ENCODE assay signal across 8 cellular contexts in the genomic region with DNA sequence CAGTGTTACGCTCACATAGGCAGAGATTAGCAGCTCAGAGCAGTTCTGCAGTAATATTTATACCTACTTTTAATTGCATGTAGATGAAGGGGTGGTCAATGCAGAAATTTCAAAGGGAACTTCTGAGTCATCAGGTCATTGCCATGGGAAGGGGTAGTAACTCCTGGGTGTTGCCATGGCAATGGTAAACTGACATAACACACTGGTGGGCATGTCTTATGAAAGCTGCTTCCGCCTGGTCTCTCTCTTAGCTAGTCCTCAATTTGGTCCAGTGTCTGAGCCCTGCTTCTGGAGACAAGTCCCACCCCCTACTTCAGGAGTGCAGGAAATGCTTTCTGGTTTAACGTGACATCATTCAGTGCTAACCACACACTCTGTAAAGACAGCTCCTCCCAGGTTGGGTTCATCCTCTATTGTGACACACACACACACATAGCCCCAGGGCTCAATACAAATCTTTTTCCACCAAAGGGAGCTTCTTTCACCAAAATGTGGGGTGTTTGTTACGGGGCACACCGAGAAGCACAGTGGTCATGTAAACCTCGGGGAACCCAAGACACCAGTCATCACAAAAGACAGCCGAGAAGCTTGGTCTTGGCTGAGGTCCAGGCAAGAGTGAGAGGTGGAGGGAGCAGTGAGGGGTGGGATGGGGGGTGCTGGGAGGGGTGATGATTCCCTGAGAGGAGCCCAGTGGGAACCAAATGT.
A peak's percentile ranks its signal among the peaks of the same experiment; 100 is the strongest.
DNase-seq lines count a peak whose midpoint lies in the region; ATAC-seq, FAIRE-seq and TF ChIP-seq lines count a peak whose summit lies in the region.

No MANE protein-coding gene starts in this region.

- H3K27ac ChIP-seq in small intestine (ENCODE audit: low read depth in 1 of 2, low read length in 1 of 2) (peak overlapping the region in 1 of 2 donors; percentile 37), vagina (no peak overlapping the region)

- H3K36me3 Mint-ChIP-seq in activated CD4-positive, alpha-beta T cell treated with anti-CD3 and anti-CD28 coated beads, Interleukin-2, amount 10 ng/mL, durations not matched to agents 24 days and 14 days (ENCODE audit: low read depth) = peaks cover 1% of the 10 kb centered on the region

- no peak for TF ChIP-seq CTCF in epithelial cell of proximal tubule (conservative IDR thresholded peaks at IDR 0.05; ENCODE audit: low read depth, low read length)
- TF ChIP-seq CTCF in vagina (IDR thresholded peaks at IDR 0.05) = no peak

- H3K9me3 ChIP-seq in small intestine (ENCODE audit: control insufficient read depth, low read depth) (no peaks in the 10 kb centered on the region), vagina (no peaks in the 10 kb centered on the region)

- H3K27ac Mint-ChIP-seq in activated CD4-positive, alpha-beta T cell treated with anti-CD3 and anti-CD28 coated beads, Interleukin-2, amount 10 ng/mL, durations not matched to agents 24 days and 14 days = peak overlapping the region; percentile 79

- peak overlapping the region; percentile 60 for H3K4me3 Mint-ChIP-seq in activated CD4-positive, alpha-beta T cell treated with anti-CD3 and anti-CD28 coated beads, Interleukin-2, amount 10 ng/mL, durations not matched to agents 24 days and 14 days

- no peaks in the 10 kb centered on the region for H3K9me3 Mint-ChIP-seq in activated CD4-positive, alpha-beta T cell treated with anti-CD3 and anti-CD28 coated beads, Interleukin-2, amount 10 ng/mL, durations not matched to agents 24 days and 14 days

- ATAC-seq in GM21619 (IDR thresholded peaks at IDR 0.05; ENCODE audit: unreplicated experiment) = peak; percentile 84
- ATAC-seq in GM18517 (IDR thresholded peaks at IDR 0.05; ENCODE audit: unreplicated experiment) = no peak

- H3K4me1 ChIP-seq in small intestine (ENCODE audit: control insufficient read depth in 2 of 2, insufficient read depth in 1 of 2, low read depth in 1 of 2, low read length in 1 of 2) (peaks cover 0 to 4% of the 10 kb centered on the region in 2 donors), vagina (peaks cover 20% of the 10 kb centered on the region)

- H3K4me3 ChIP-seq in epithelial cell of proximal tubule (ENCODE audit: low read depth, low read length) (no peak overlapping the region), small intestine (ENCODE audit: low read depth in 1 of 2, low read length in 2 of 2) (no peak overlapping the region), vagina (no peak overlapping the region)

- H3K27me3 ChIP-seq in small intestine (ENCODE audit: control insufficient read depth in 2 of 2, insufficient read depth in 2 of 2, low read length in 2 of 2) = no peaks in the 10 kb centered on the region
- no peaks in the 10 kb centered on the region for H3K27me3 ChIP-seq in vagina

- peaks cover 20% of the 10 kb centered on the region for H3K4me1 Mint-ChIP-seq in activated CD4-positive, alpha-beta T cell treated with anti-CD3 and anti-CD28 coated beads, Interleukin-2, amount 10 ng/mL, durations not matched to agents 24 days and 14 days

- intact Hi-C loops in activated CD4-positive, alpha-beta T cell treated with anti-CD3 and anti-CD28 coated beads, Interleukin-2, amount 10 ng/mL, durations not matched to agents 24 days and 14 days (cut with micrococcal nuclease) = no loop called here
- intact Hi-C loops in vagina (cut with DNase I) = no loop called here

- DNase-seq in GM03348 (ENCODE audit: low spot score) (peak; percentile 83), LoVo (ENCODE audit: low spot score) (peak; percentile 66), epithelial cell of proximal tubule (ENCODE audit: low read depth) (peak; percentile 69), small intestine (peak; percentile 56), vagina (ENCODE audit: extremely low spot score in 2 of 2) (no peak)
- peak; percentile 90 for DNase-seq in activated CD4-positive, alpha-beta T cell treated with anti-CD3 and anti-CD28 coated beads, Interleukin-2, amount 10 ng/mL, durations not matched to agents 24 days and 14 days

- peaks cover 9% of the 10 kb centered on the region for H3K27me3 Mint-ChIP-seq in activated CD4-positive, alpha-beta T cell treated with anti-CD3 and anti-CD28 coated beads, Interleukin-2, amount 10 ng/mL, durations not matched to agents 24 days and 14 days

- H3K36me3 ChIP-seq in small intestine (ENCODE audit: control insufficient read depth in 2 of 2, insufficient read depth in 2 of 2, low read length in 2 of 2) (no peaks in the 10 kb centered on the region), vagina (no peaks in the 10 kb centered on the region)

- no peak for TF ChIP-seq POLR2A in vagina (IDR thresholded peaks at IDR 0.05)

- no peak for FAIRE-seq in small intestine (lab: Jason Lieb, UNC)

- 66 to 89% (median 72%) methylated on average over 7 of the region's 7 CpGs for WGBS in small intestine, 3 donors

Comparison
In these comparisons a context has a peak if more than half of its experiments do, and no peak if none do; other contexts are left out.
1. DNase-seq: peak in GM03348 (single experiment), LoVo (single experiment), activated CD4-positive, alpha-beta T cell treated with anti-CD3 and anti-CD28 coated beads, Interleukin-2, amount 10 ng/mL, durations not matched to agents 24 days and 14 days (single experiment), epithelial cell of proximal tubule (single experiment) and small intestine (single experiment); none in vagina (0 of 2).